In the genomic region with DNA sequence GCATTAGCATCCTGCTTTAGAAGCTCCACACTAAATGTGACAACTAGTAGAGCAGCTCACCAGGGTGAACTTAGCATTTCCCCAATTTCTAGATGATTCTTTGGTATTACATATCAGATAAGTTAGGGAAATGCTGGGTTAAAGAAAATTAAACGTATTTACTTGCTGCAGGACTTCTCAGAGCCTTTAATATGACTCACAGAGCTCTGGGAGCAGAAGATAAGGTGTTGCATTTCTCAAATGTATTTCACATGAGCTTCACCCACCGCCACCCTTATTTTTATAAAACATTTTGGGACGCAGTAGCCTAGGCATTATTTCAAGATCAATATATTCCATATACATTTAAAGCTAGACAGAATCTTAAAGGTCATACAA, we compare ENCODE assay signal across 7 cellular contexts.
"Had no signal": no experiment of that assay in that cellular context is flagged by ENCODE, and none has a peak within 500 bp of the region (broad histone marks: within the 10 kb centered on the region; RNA-seq: fewer than 3 reads in every experiment).

No MANE protein-coding gene starts in this region.

- H3K4me3 Mint-ChIP-seq: H9, HFFc6, IgD-negative memory B cell had no signal

- H3K4me1 Mint-ChIP-seq: IgD-negative memory B cell had no signal

- H3K9me3 Mint-ChIP-seq: H9, HFFc6 had no signal

- DNase-seq: GM23248, GOT3, H9, HCEC 1CT, HFFc6 had no signal

- H3K27ac ChIP-seq: GM23248, HL-60 had no signal

- H3K4me3 ChIP-seq: GM23248 had no signal

- H3K36me3 Mint-ChIP-seq: IgD-negative memory B cell had no signal

- H3K27ac Mint-ChIP-seq: H9, HFFc6, IgD-negative memory B cell had no signal
